Comparison of ENCODE assay signal across 8 cellular contexts in genomic region chr10:93496322-93497041, GRCh38. TPM values are rescaled to one million over a fixed set of nuclear protein-coding genes. Genes with fewer than 3 reads are reported as not detected.
DNase-seq lines count a peak whose midpoint lies in the region; ATAC-seq and TF ChIP-seq lines count a peak whose summit lies in the region.

TSS of gene CEP55 (plus strand) at chr10:93496612. CDS start at chr10:93500052, 3,440 bp downstream.

- peaks cover 26% of the 10 kb centered on the region for H3K4me1 Mint-ChIP-seq in T-helper 17 cell

- peak within 1 kb of the TSS; percentile 89 for H3K4me3 Mint-ChIP-seq in T-helper 17 cell

- H3K27me3 ChIP-seq in right atrium auricular region (no peaks in the 10 kb centered on the region), aorta (ENCODE audit: control insufficient read depth in 1 of 2, insufficient read depth in 2 of 2, low read length in 1 of 2) (no peaks in the 10 kb centered on the region)

- no peak for TF ChIP-seq CTCF in right atrium auricular region (IDR thresholded peaks at IDR 0.05)

- H3K9me3 ChIP-seq in T-helper 17 cell (ENCODE audit: control insufficient read depth, low read length, poor library complexity, severe bottlenecking) (no peaks in the 10 kb centered on the region), right atrium auricular region (no peaks in the 10 kb centered on the region), aorta (ENCODE audit: control insufficient read depth, low read length) (no peaks in the 10 kb centered on the region)

- 1 to 2% methylated on average over 67 to 68 of the region's 68 CpGs for WGBS in aorta, 2 donors

- peaks cover 7% of the 10 kb centered on the region for H3K27me3 Mint-ChIP-seq in T-helper 17 cell

- peak; percentile 82 for ATAC-seq in GM18499 (IDR thresholded peaks at IDR 0.05; ENCODE audit: insufficient read depth, unreplicated experiment)
- ATAC-seq in HG02938 (IDR thresholded peaks at IDR 0.05; ENCODE audit: unreplicated experiment), result peak; percentile 96
- ATAC-seq in T-helper 17 cell, result peak; percentile 99
- ATAC-seq in aorta (ENCODE audit: low FRiP score), result peak; percentile 100

- H3K4me1 ChIP-seq in right atrium auricular region, result peaks cover 0 to 10% of the 10 kb centered on the region in 2 donors
- H3K4me1 ChIP-seq in aorta (ENCODE audit: control insufficient read depth in 1 of 2, insufficient read depth in 2 of 2, low read length in 2 of 2), result no peaks in the 10 kb centered on the region

- no peaks in the 10 kb centered on the region for H3K36me3 ChIP-seq in right atrium auricular region
- no peaks in the 10 kb centered on the region for H3K36me3 ChIP-seq in aorta (ENCODE audit: control insufficient read depth in 1 of 2, insufficient read depth in 2 of 2, low read length in 1 of 2)

- no peaks in the 10 kb centered on the region for H3K36me3 Mint-ChIP-seq in T-helper 17 cell (ENCODE audit: low read depth)

- H3K27ac ChIP-seq in right atrium auricular region (peak within 1 kb of the TSS; percentile 31 to 72), aorta (ENCODE audit: low read depth in 1 of 2, low read length in 2 of 2) (no peak within 1 kb of the TSS)

- peak within 1 kb of the TSS; percentile 41 to 70 for H3K4me3 ChIP-seq in right atrium auricular region
- H3K4me3 ChIP-seq in aorta (ENCODE audit: low read length in 2 of 2), result peak within 1 kb of the TSS; percentile 44 to 48

- H3K27ac Mint-ChIP-seq in T-helper 17 cell, result peak within 1 kb of the TSS; percentile 41

- DNase-seq in NCI-H187 (lab: John Stamatoyannopoulos, UW) (peak; percentile 68 to 82), T-helper 17 cell (peak; percentile 94 to 98 (median 95)), amygdala (lab: John Stamatoyannopoulos, UW) (peak; percentile 9 to 96 (median 86)), right atrium auricular region (ENCODE audit: low spot score) (peak; percentile 94), putamen (ENCODE audit: low spot score) (peak; percentile 89), aorta (peak; percentile 97 to 98)

- intact Hi-C loops in aorta (cut with DNase I), result loop anchor here in 1 of 2 donors (5.0 kb wide), 1 partner anchor 119 kb away; no protein-coding TSS in a partner anchor

RNA-seq across cellular contexts. Expression of gene CEP55, which starts in this region (rescaled TPM):
- under 1 TPM; 0.27 to 0.63 TPM for total RNA-seq in T-helper 17 cell
- total RNA-seq in right atrium auricular region, result 1 to 10 TPM in 1 of 2 donors, under 1 TPM in 1; 0.24 to 1.8 TPM
- total RNA-seq in aorta, result 1 to 10 TPM in 1 of 2 donors, under 1 TPM in 1; 0.55 to 1.4 TPM
- 1 to 10 TPM in 1 of 2 donors, under 1 TPM in 1; 0.43 to 2.8 TPM for polyA plus RNA-seq in aorta

Comparison
In these comparisons a context has a peak if more than half of its experiments do, and no peak if none do; other contexts are left out.
1. Peak in DNase-seq and ATAC-seq in T-helper 17 cell; RNA of the gene not detected or under 1 TPM.
2. H3K27ac ChIP-seq: peak in right atrium auricular region (2 of 2); none in aorta (0 of 2).
3. Peak in every context shown above with its lines, with median percentiles within 50 percentile points of each other: ATAC-seq and DNase-seq.